9 cellular contexts compared by ENCODE assay signal in genomic region chr11:67429038-67429668, GRCh38. TPM values are rescaled to one million over a fixed set of nuclear protein-coding genes. Genes with fewer than 3 reads are reported as not detected.
DNase-seq lines count a peak whose midpoint lies in the region; ATAC-seq and TF ChIP-seq lines count a peak whose summit lies in the region.
"Had no signal": no experiment of that assay in that cellular context is flagged by ENCODE, and none has a peak within 500 bp of the region (broad histone marks: within the 10 kb centered on the region; RNA-seq: fewer than 3 reads in every experiment).

No MANE protein-coding gene starts in this region.

- H3K27me3 ChIP-seq in Karpas-422 (ENCODE audit: low read length) (no peaks in the 10 kb centered on the region), dorsolateral prefrontal cortex (no peaks in the 10 kb centered on the region)

- H3K4me3 ChIP-seq in AG10803 (ENCODE audit: low read length) (peak overlapping the region; percentile 98), Karpas-422 (ENCODE audit: low read length) (peak overlapping the region; percentile 87), dorsolateral prefrontal cortex (peak overlapping the region; percentile 55 to 99 (median 92))

- H3K36me3 ChIP-seq in Karpas-422 (ENCODE audit: insufficient read depth, low read length) = peaks cover 5% of the 10 kb centered on the region; the same call in 1 of the 2 replicates

- peaks cover 0 to 19% (median 0%) of the 10 kb centered on the region in 3 donors for H3K36me3 Mint-ChIP-seq in naive thymus-derived CD8-positive, alpha-beta T cell

- peak overlapping the region; percentile 88 for H3K9ac ChIP-seq in Karpas-422 (ENCODE audit: low read length)

- H3K4me2 ChIP-seq in Karpas-422 (ENCODE audit: low read depth, low read length, poor library complexity, severe bottlenecking) = peak overlapping the region; percentile 93

- H3K27ac ChIP-seq in Karpas-422 (ENCODE audit: low read length) (peak overlapping the region; percentile 60), dorsolateral prefrontal cortex (peak overlapping the region in 45 of 59 donors; percentile 52 to 99 (median 95))

- TF ChIP-seq CTCF in AG10803 (conservative IDR thresholded peaks at IDR 0.05; ENCODE audit: low read length) (no peak), dorsolateral prefrontal cortex (IDR thresholded peaks at IDR 0.05 in 54 of 56, conservative IDR thresholded peaks at IDR 0.05 in 2 of 56; ENCODE audit: low read depth in 1 of 56, partially characterized antibody in 56 of 56) (no peak)

- no peaks in the 10 kb centered on the region for H3K9me2 ChIP-seq in Karpas-422 (replicated peaks; ENCODE audit: insufficient read depth, low read length)

- intact Hi-C loops in dorsolateral prefrontal cortex (cut with DNase I) = loop anchor here (5.0 kb wide), 3 partner anchors 37 to 78 kb away; partner anchors contain the start of genes RAD9A (in 2 of the 2), CDK2AP2 (in 1 of the 2), PITPNM1 (in 1 of the 2) and TMEM134 (in 1 of the 2)

- H3K27ac Mint-ChIP-seq in naive thymus-derived CD8-positive, alpha-beta T cell = peak overlapping the region; percentile 80 to 98 (median 96)

- H3K79me2 ChIP-seq in Karpas-422 (ENCODE audit: low read length) = peaks cover 16% of the 10 kb centered on the region

- H3K9me3 Mint-ChIP-seq in naive thymus-derived CD8-positive, alpha-beta T cell = no peaks in the 10 kb centered on the region

- DNase-seq in AG10803 (ENCODE audit: low read depth) (no peak), Karpas-422 (no peak), dorsolateral prefrontal cortex (no peak), anterior cingulate cortex (lab: John Stamatoyannopoulos, UW) (no peak), NCI-H1436 (lab: John Stamatoyannopoulos, UW) (no peak)
- DNase-seq in naive thymus-derived CD8-positive, alpha-beta T cell = no peak

- no peak for ATAC-seq in naive thymus-derived CD8-positive, alpha-beta T cell
- ATAC-seq in HG03469 (IDR thresholded peaks at IDR 0.05; ENCODE audit: unreplicated experiment) (no peak), GM21360 (IDR thresholded peaks at IDR 0.05; ENCODE audit: unreplicated experiment) (no peak)

- H4K20me1 ChIP-seq in Karpas-422 (ENCODE audit: insufficient read depth, low read depth, low read length) = no peaks in the 10 kb centered on the region

- peak overlapping the region; percentile 92 to 99 (median 98) for H3K4me3 Mint-ChIP-seq in naive thymus-derived CD8-positive, alpha-beta T cell

- H2AFZ ChIP-seq in Karpas-422 (ENCODE audit: low read length) = no peak overlapping the region

- no peaks in the 10 kb centered on the region for H3K9me3 ChIP-seq in Karpas-422 (ENCODE audit: low read length)

- POLR2A ChIA-PET in naive thymus-derived CD8-positive, alpha-beta T cell (lab: Charles Lee) = interaction anchor here (0.8 to 31.8 kb wide), 14 partner anchors 3 to 157 kb away, joined by 3 to 2390 read pairs (median 6); partner anchors contain the start of genes AIP, CABP4, CARNS1 and CDK2AP2

- no peaks in the 10 kb centered on the region for H3K27me3 Mint-ChIP-seq in naive thymus-derived CD8-positive, alpha-beta T cell

- peaks cover 17 to 67% (median 52%) of the 10 kb centered on the region in 4 donors for H3K4me1 Mint-ChIP-seq in naive thymus-derived CD8-positive, alpha-beta T cell

- peaks cover 32% of the 10 kb centered on the region for H3K4me1 ChIP-seq in Karpas-422 (ENCODE audit: low read length)

RNA-seq across cellular contexts. Expression of gene RPS6KB2, which starts 0.9 kb away (rescaled TPM):
- 48.9 and 83.6 TPM in 2 replicates for total RNA-seq in Karpas-422 (2014; rRNA removed; shearing (Covaris generic); ENCODE audit: low replicate concordance)
- 10 to 100 TPM; 13.4 to 47.4 (median 28.2) TPM for total RNA-seq in dorsolateral prefrontal cortex
- 10 to 100 TPM; 80.9 to 82.8 TPM for total RNA-seq in naive thymus-derived CD8-positive, alpha-beta T cell
- 10 to 100 TPM; 41.9 to 45.9 (median 43.2) TPM for polyA plus RNA-seq in naive thymus-derived CD8-positive, alpha-beta T cell

RNA-seq across cellular contexts. Expression of gene PTPRCAP, which starts 8.3 kb away (rescaled TPM):
- 161 and 348 TPM in 2 replicates for total RNA-seq in Karpas-422 (2014; rRNA removed; shearing (Covaris generic); ENCODE audit: low replicate concordance)
- total RNA-seq in dorsolateral prefrontal cortex = 1 to 10 TPM in 83 of 120 experiments, under 1 TPM in 23, not detected in 14; 0.41 to 5.3 (median 1.8) TPM
- 100 to 1,000 TPM; 212 to 215 TPM for total RNA-seq in naive thymus-derived CD8-positive, alpha-beta T cell
- polyA plus RNA-seq in naive thymus-derived CD8-positive, alpha-beta T cell = 100 to 1,000 TPM; 647 to 717 (median 686) TPM

RNA-seq across cellular contexts. Expression of gene CARNS1, which starts 13.7 kb away (rescaled TPM):
- 0.18 TPM in 1 of 2 replicates, not detected in the other for total RNA-seq in Karpas-422 (2014; rRNA removed; shearing (Covaris generic); ENCODE audit: low replicate concordance)
- 100 to 1,000 TPM in 61 of 120 experiments, 10 to 100 TPM in 59; 10.4 to 647 (median 104) TPM for total RNA-seq in dorsolateral prefrontal cortex
- 10 to 100 TPM; 18.5 to 21.2 TPM for total RNA-seq in naive thymus-derived CD8-positive, alpha-beta T cell
- polyA plus RNA-seq in naive thymus-derived CD8-positive, alpha-beta T cell = 1 to 10 TPM; 2.2 to 3.7 (median 2.3) TPM
- total RNA-seq: SK-MEL-5 had no signal

RNA-seq across cellular contexts. Expression of gene CORO1B, which starts 14.1 kb away (rescaled TPM):
- total RNA-seq in Karpas-422 (2014; rRNA removed; shearing (Covaris generic); ENCODE audit: low replicate concordance) = 15.5 and 40.6 TPM in 2 replicates
- 10 to 100 TPM; 24.6 to 72.2 (median 38.4) TPM for total RNA-seq in dorsolateral prefrontal cortex
- 10 to 100 TPM; 21.2 to 22.3 TPM for total RNA-seq in naive thymus-derived CD8-positive, alpha-beta T cell
- polyA plus RNA-seq in naive thymus-derived CD8-positive, alpha-beta T cell = 10 to 100 TPM in 1 of 3 donors, 1 to 10 TPM in 2; 9.2 to 12.6 (median 9.8) TPM

RNA-seq across cellular contexts. Expression of gene GPR152, which starts 23.4 kb away (rescaled TPM):
- total RNA-seq in Karpas-422 (2014; rRNA removed; shearing (Covaris generic); ENCODE audit: low replicate concordance) = not detected in 2 replicates
- total RNA-seq in dorsolateral prefrontal cortex = under 1 TPM in 4 of 120 experiments, not detected in 116; 0.33 to 0.60 (median 0.42) TPM
- total RNA-seq in naive thymus-derived CD8-positive, alpha-beta T cell = not detected
- polyA plus RNA-seq in naive thymus-derived CD8-positive, alpha-beta T cell = 1 to 10 TPM in 1 of 3 donors, under 1 TPM in 2; 0.20 to 1.2 (median 0.86) TPM
- total RNA-seq: SK-MEL-5 had no signal

Comparison
In these comparisons a context has a peak if more than half of its experiments do, and no peak if none do; other contexts are left out.
1. RNA of gene PTPRCAP, which starts 8.3 kb away (total RNA-seq): 212 to 215 TPM in naive thymus-derived CD8-positive, alpha-beta T cell and 161 to 348 TPM in Karpas-422; 0.41 to 5.3 TPM in dorsolateral prefrontal cortex; every median in the first group is over 10 times any median in the second.
2. Peak in every context shown above with its lines, with median percentiles within 50 percentile points of each other: H3K4me3 ChIP-seq.